ENCODE assay signal across 8 cellular contexts in the genomic region with DNA sequence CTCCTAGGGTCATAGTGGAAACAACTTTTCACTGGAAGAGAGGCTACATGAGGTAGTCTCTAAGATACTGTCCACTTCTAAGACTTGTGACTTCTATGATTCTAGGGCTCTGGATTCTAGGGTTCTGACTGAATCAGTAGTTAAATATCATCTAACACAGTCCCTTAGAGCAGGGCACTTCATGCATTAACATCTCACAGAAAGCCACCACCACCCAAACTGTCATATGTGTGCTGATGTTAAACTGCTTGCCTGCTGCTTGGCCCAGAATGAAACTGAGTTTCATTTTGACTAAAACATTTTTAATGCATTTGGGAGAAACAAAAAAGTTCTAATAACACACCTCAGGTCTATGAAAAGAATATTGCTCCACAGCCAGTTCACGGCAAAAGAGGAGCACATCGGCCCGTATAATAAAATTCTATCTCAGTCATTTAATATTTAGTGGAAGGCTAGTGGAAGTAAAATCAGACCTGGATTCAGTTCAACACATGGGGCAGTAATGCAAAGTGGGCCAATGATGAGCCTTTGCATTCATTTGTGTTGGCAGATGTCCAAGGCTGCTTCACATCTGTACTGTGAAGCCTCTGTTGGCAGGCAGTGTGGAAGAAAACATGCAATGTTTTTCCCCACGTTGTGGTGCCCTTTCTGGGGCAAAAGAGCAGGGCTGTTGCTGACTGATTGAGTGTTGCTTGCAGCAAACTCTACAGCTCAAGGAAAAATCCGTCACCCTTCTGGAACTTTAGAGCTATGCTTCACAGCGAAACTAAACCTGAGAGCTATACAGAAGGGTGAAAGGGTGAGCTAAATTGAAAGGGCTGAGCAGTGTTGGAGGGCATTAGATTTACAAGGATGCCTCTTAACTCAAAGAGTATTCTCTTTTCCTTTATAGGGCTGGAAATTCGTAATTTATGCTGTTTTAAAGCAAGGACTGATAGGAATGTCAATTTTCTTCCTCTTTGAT. TPM values are rescaled to one million over a fixed set of nuclear protein-coding genes. Genes with fewer than 3 reads are reported as not detected.
DNase-seq lines count a peak whose midpoint lies in the region; ATAC-seq and TF ChIP-seq lines count a peak whose summit lies in the region.

No MANE protein-coding gene starts in this region.

- in situ Hi-C loops in GM13977 (cut with MboI; ENCODE audit: low pct_unique_long_range_greater_than_20kb, low sequenced_read_pairs, unreplicated experiment), result no loop called here

- no peak for TF ChIP-seq CTCF in GM13977 (IDR thresholded peaks at IDR 0.05; ENCODE audit: extremely low read depth, insufficient read depth, missing control alignments)
- no peak for TF ChIP-seq CTCF in progenitor cell of endocrine pancreas (IDR thresholded peaks at IDR 0.05; ENCODE audit: unreplicated experiment)

- H3K27ac Mint-ChIP-seq in progenitor cell of endocrine pancreas, result no peak overlapping the region

- no peaks in the 10 kb centered on the region for H3K36me3 Mint-ChIP-seq in progenitor cell of endocrine pancreas (ENCODE audit: insufficient read depth)

- peaks cover 11% of the 10 kb centered on the region for H3K27me3 Mint-ChIP-seq in progenitor cell of endocrine pancreas

- H3K4me1 Mint-ChIP-seq in progenitor cell of endocrine pancreas (ENCODE audit: low read depth), result no peaks in the 10 kb centered on the region

- DNase-seq in GM13977 (ENCODE audit: low spot score) (peak; percentile 42), NCI-H82 (lab: John Stamatoyannopoulos, UW) (peak; percentile 62), hypothalamus (lab: John Stamatoyannopoulos, UW) (peak in 41 of 51 donors; percentile 0 to 80 (median 43)), iPS-NIHi11 (ENCODE audit: low spot score) (no peak), progenitor cell of endocrine pancreas (ENCODE audit: low spot score, unreplicated experiment) (no peak)
- DNase-seq in activated CD4-positive, alpha-beta T cell treated with anti-CD3 and anti-CD28 coated beads for 48 hours, result no peak
- no peak for DNase-seq in activated naive CD4-positive, alpha-beta T cell treated with Interleukin-2 at 50 U/mL for 16 hours

- H3K9me3 Mint-ChIP-seq in progenitor cell of endocrine pancreas (ENCODE audit: low read depth), result no peaks in the 10 kb centered on the region

- no peak overlapping the region for H3K4me3 Mint-ChIP-seq in progenitor cell of endocrine pancreas (ENCODE audit: low read depth)

- ATAC-seq in HG03095 (IDR thresholded peaks at IDR 0.05; ENCODE audit: unreplicated experiment), result peak; percentile 56

RNA-seq across cellular contexts. Expression of gene AUTS2, which starts 33.5 kb away (rescaled TPM):
- 119 and 125 TPM in 2 replicates for total RNA-seq in progenitor cell of endocrine pancreas

Comparison
In these comparisons a context has a peak if more than half of its experiments do, and no peak if none do; other contexts are left out.
1. DNase-seq: peak in GM13977 (single experiment), NCI-H82 (single experiment) and hypothalamus (41 of 51); none in activated CD4-positive, alpha-beta T cell treated with anti-CD3 and anti-CD28 coated beads for 48 hours (single experiment), iPS-NIHi11 (single experiment), progenitor cell of endocrine pancreas (single experiment) and activated naive CD4-positive, alpha-beta T cell treated with Interleukin-2 at 50 U/mL for 16 hours (single experiment).